ENCODE assay signal across 28 cellular contexts in genomic region chr5:88419931-88420330, GRCh38.
"Had no signal": no experiment of that assay in that cellular context is flagged by ENCODE, and none has a peak within 500 bp of the region (broad histone marks: within the 10 kb centered on the region; RNA-seq: fewer than 3 reads in every experiment).

No MANE protein-coding gene starts in this region.

- H3K27ac ChIP-seq: gastroesophageal sphincter, heart left ventricle, hepatocyte, neural progenitor cell, prostate gland, right atrium auricular region, stomach, thyroid gland, vagina had no signal

- H3K27ac Mint-ChIP-seq: effector memory CD8-positive, alpha-beta T cell; naive thymus-derived CD4-positive, alpha-beta T cell; nephron; neural progenitor cell had no signal

- ATAC-seq: effector memory CD8-positive, alpha-beta T cell; esophagus mucosa; gastroesophageal sphincter; heart left ventricle; left lobe of liver; naive thymus-derived CD4-positive, alpha-beta T cell; sciatic nerve had no signal

- H3K9me3 ChIP-seq: gastroesophageal sphincter, heart left ventricle, prostate gland, right atrium auricular region, stomach, thyroid gland, vagina had no signal

- H3K4me3 ChIP-seq: gastroesophageal sphincter, heart left ventricle, hepatocyte, neural progenitor cell, prostate gland, right atrium auricular region, smooth muscle cell, stomach, thyroid gland, vagina had no signal

- H3K36me3 Mint-ChIP-seq: naive thymus-derived CD4-positive, alpha-beta T cell; neural progenitor cell had no signal

- H3K4me1 Mint-ChIP-seq: naive thymus-derived CD4-positive, alpha-beta T cell; nephron; neural progenitor cell had no signal

- DNase-seq: cortex of kidney; effector memory CD8-positive, alpha-beta T cell; foreskin fibroblast; heart left ventricle; kidney; mesendoderm; midbrain; naive thymus-derived CD4-positive, alpha-beta T cell; nucleus accumbens; stimulated activated CD4-positive, alpha-beta T cell treated with anti-CD3 and anti-CD28 coated beads, Interleukin-12 subunit alpha, Interleukin-12 subunit beta, amount 100 ng/mL, for 4 hours; stimulated activated CD4-positive, alpha-beta T cell treated with anti-CD3 and anti-CD28 coated beads, Interleukin-1b, Interleukin-23, amount 100 ng/mL, for 48 hours; stimulated activated CD4-positive, alpha-beta T cell treated with anti-CD3 and anti-CD28 coated beads, Interleukin-4, amount 100 ng/mL, for 1 hour; stimulated activated CD8-positive, alpha-beta memory T cell treated with anti-CD3 and anti-CD28 coated beads, Interleukin-4, amount 100 ng/mL, for 48 hours; stimulated activated naive CD4-positive, alpha-beta T cell treated with Interleukin-2 at 50 U/mL for 16 hours; stomach; thyroid gland; trophoblast cell had no signal

- H3K4me1 ChIP-seq: gastroesophageal sphincter, heart left ventricle, prostate gland, right atrium auricular region, stomach, thyroid gland, vagina had no signal

- H3K27me3 ChIP-seq: gastroesophageal sphincter, heart left ventricle, hepatocyte, neural progenitor cell, right atrium auricular region, stomach, thyroid gland, vagina had no signal

- H3K36me3 ChIP-seq: gastroesophageal sphincter, heart left ventricle, neural progenitor cell, prostate gland, right atrium auricular region, stomach, thyroid gland, vagina had no signal

- H3K9me3 Mint-ChIP-seq: effector memory CD8-positive, alpha-beta T cell; naive thymus-derived CD4-positive, alpha-beta T cell; nephron; neural progenitor cell had no signal

- H3K4me3 Mint-ChIP-seq: effector memory CD8-positive, alpha-beta T cell; naive thymus-derived CD4-positive, alpha-beta T cell; nephron; neural progenitor cell had no signal
